In genomic region chrX:92659743-92660142, GRCh38 we compare ENCODE assay signal across 5 cellular contexts.
TF ChIP-seq lines count a peak whose summit lies in the region.

No MANE protein-coding gene starts in this region.

TF ChIP-seq in A549, 52 proteins besides CTCF, POLR2A, EP300 and RAD21:
- TF ChIP-seq MAFK (IDR thresholded peaks at IDR 0.05; ENCODE audit: partially characterized antibody): peak; percentile 81

TF ChIP-seq in IMR-90, 13 proteins besides CTCF, POLR2A, EP300 and RAD21:
- peak; percentile 91 for TF ChIP-seq MAFK (IDR thresholded peaks at IDR 0.05; ENCODE audit: low read depth, low read length)

TF ChIP-seq in K562, 482 proteins besides CTCF, POLR2A, EP300 and RAD21:
- TF ChIP-seq MAFF (IDR thresholded peaks at IDR 0.05; ENCODE audit: low read length) (peak; percentile 57), MAFK (IDR thresholded peaks at IDR 0.05; ENCODE audit: low read length) (peak; percentile 74)
TF ChIP-seq in K562: peak in this region for 2; not testable (repeated sequence) for 480.

TF ChIP-seq in H1, 55 proteins besides CTCF, POLR2A, EP300 and RAD21:
- peak; percentile 82 for TF ChIP-seq MAFK (IDR thresholded peaks at IDR 0.05; ENCODE audit: low read depth, low read length)

TF ChIP-seq in HepG2, 621 proteins besides CTCF, POLR2A, EP300 and RAD21:
- peak; percentile 49 to 86; a peak in 3 of 4 replicates for TF ChIP-seq MAFK (conservative IDR thresholded peaks at IDR 0.05 in 1 of 2, IDR thresholded peaks at IDR 0.05 in 1 of 2; ENCODE audit: low read length in 2 of 2)
- TF ChIP-seq MAFF (IDR thresholded peaks at IDR 0.05; ENCODE audit: low read depth, low read length): peak; percentile 88
